ENCODE assay signal across 22 cellular contexts in genomic region chr13:105972306-105972721, GRCh38.
A peak's percentile ranks its signal among the peaks of the same experiment; 100 is the strongest.
DNase-seq lines count a peak whose midpoint lies in the region; ATAC-seq, FAIRE-seq and TF ChIP-seq lines count a peak whose summit lies in the region.
"Had no signal": no experiment of that assay in that cellular context is flagged by ENCODE, and none has a peak within 500 bp of the region (broad histone marks: within the 10 kb centered on the region; RNA-seq: fewer than 3 reads in every experiment).

No MANE protein-coding gene starts in this region.

- no peak overlapping the region for H3K4me3 ChIP-seq in heart right ventricle
- H3K4me3 ChIP-seq: right atrium auricular region had no signal

- peaks cover 20% of the 10 kb centered on the region for H3K36me3 Mint-ChIP-seq in nephron progenitor cell (ENCODE audit: low read depth)
- H3K36me3 Mint-ChIP-seq: activated naive CD4-positive, alpha-beta T cell treated with anti-CD3 and anti-CD28 coated beads, Interleukin-2, amount 10 ng/mL, durations not matched to agents 7 days and 5 days; CD4-positive, alpha-beta memory T cell had no signal

- H3K27ac Mint-ChIP-seq in nephron progenitor cell: peak overlapping the region; percentile 62
- H3K27ac Mint-ChIP-seq: activated CD4-positive, alpha-beta T cell treated with anti-CD3 and anti-CD28 coated beads, Interleukin-2, amount 10 ng/mL, durations not matched to agents 7 days and 5 days; activated naive CD4-positive, alpha-beta T cell treated with anti-CD3 and anti-CD28 coated beads, Interleukin-2, amount 10 ng/mL, durations not matched to agents 7 days and 5 days; CD4-positive, alpha-beta memory T cell had no signal

- peaks cover 46% of the 10 kb centered on the region for H3K4me1 Mint-ChIP-seq in nephron progenitor cell
- H3K4me1 Mint-ChIP-seq: activated CD4-positive, alpha-beta T cell treated with anti-CD3 and anti-CD28 coated beads, Interleukin-2, amount 10 ng/mL, durations not matched to agents 7 days and 5 days; activated naive CD4-positive, alpha-beta T cell treated with anti-CD3 and anti-CD28 coated beads, Interleukin-2, amount 10 ng/mL, durations not matched to agents 7 days and 5 days; CD4-positive, alpha-beta memory T cell had no signal

- DNase-seq in NCI-H1694 (lab: John Stamatoyannopoulos, UW) (peak; percentile 57), nephron progenitor cell (no peak), heart right ventricle (no peak)
- no peak for DNase-seq in activated CD4-positive, CD25-positive, alpha-beta regulatory T cell treated with anti-CD3 and anti-CD28 coated beads, Interleukin-2, amount 50 U/mL, for 72 hours
- DNase-seq in activated T-cell treated with anti-CD3 and anti-CD28 coated beads, Interleukin-2, amount 50 U/mL, for 48 hours: no peak
- DNase-seq: activated CD4-positive, alpha-beta T cell treated with anti-CD3 and anti-CD28 coated beads, Interleukin-2, amount 10 ng/mL, durations not matched to agents 7 days and 5 days; activated naive CD4-positive, alpha-beta T cell treated with anti-CD3 and anti-CD28 coated beads, Interleukin-2, amount 10 ng/mL, durations not matched to agents 7 days and 5 days; CD4-positive, alpha-beta memory T cell; cerebellar nuclear complex; foreskin melanocyte; left cardiac atrium; NCI-H1048; NCI-H345; stimulated activated naive CD4-positive, alpha-beta T cell treated with Interleukin-2 at 50 U/mL for 16 hours; SW 1271 had no signal

- WGBS in heart right ventricle, 2 donors: 71 to 74% methylated on average over 7 of the region's 7 CpGs

- H3K36me3 ChIP-seq in heart right ventricle: no peaks in the 10 kb centered on the region
- H3K36me3 ChIP-seq: right atrium auricular region had no signal

- H3K27me3 ChIP-seq in heart right ventricle: peaks cover 0 to 6% (median 0%) of the 10 kb centered on the region in 7 donors
- H3K27me3 ChIP-seq: right atrium auricular region had no signal

- H3K9me3 ChIP-seq in heart right ventricle: no peaks in the 10 kb centered on the region
- H3K9me3 ChIP-seq: right atrium auricular region had no signal

- no peaks in the 10 kb centered on the region for H3K27me3 Mint-ChIP-seq in nephron progenitor cell (ENCODE audit: low read depth, poor library complexity)
- H3K27me3 Mint-ChIP-seq: activated CD4-positive, alpha-beta T cell treated with anti-CD3 and anti-CD28 coated beads, Interleukin-2, amount 10 ng/mL, durations not matched to agents 7 days and 5 days; activated naive CD4-positive, alpha-beta T cell treated with anti-CD3 and anti-CD28 coated beads, Interleukin-2, amount 10 ng/mL, durations not matched to agents 7 days and 5 days; CD4-positive, alpha-beta memory T cell had no signal

- FAIRE-seq in colon (lab: Jason Lieb, UNC): peak; percentile 70
- FAIRE-seq: astrocyte, H54, TTC549 had no signal

- intact Hi-C loops in heart right ventricle (cut with DNase I): loop anchor here in 1 of 10 donors (10.0 kb wide), 1 partner anchor 58 kb away; no protein-coding TSS in a partner anchor

- H3K4me3 Mint-ChIP-seq in nephron progenitor cell: peak overlapping the region; percentile 51
- H3K4me3 Mint-ChIP-seq: activated CD4-positive, alpha-beta T cell treated with anti-CD3 and anti-CD28 coated beads, Interleukin-2, amount 10 ng/mL, durations not matched to agents 7 days and 5 days; activated naive CD4-positive, alpha-beta T cell treated with anti-CD3 and anti-CD28 coated beads, Interleukin-2, amount 10 ng/mL, durations not matched to agents 7 days and 5 days; CD4-positive, alpha-beta memory T cell had no signal

- no peaks in the 10 kb centered on the region for H3K4me1 ChIP-seq in heart right ventricle
- H3K4me1 ChIP-seq: right atrium auricular region had no signal

- TF ChIP-seq CTCF in C4-2B (conservative IDR thresholded peaks at IDR 0.05): no peak
- TF ChIP-seq CTCF in nephron progenitor cell (IDR thresholded peaks at IDR 0.05): no peak
- TF ChIP-seq CTCF in heart right ventricle (IDR thresholded peaks at IDR 0.05): no peak

- peaks cover 21% of the 10 kb centered on the region for H3K9me3 Mint-ChIP-seq in nephron progenitor cell
- H3K9me3 Mint-ChIP-seq: activated CD4-positive, alpha-beta T cell treated with anti-CD3 and anti-CD28 coated beads, Interleukin-2, amount 10 ng/mL, durations not matched to agents 7 days and 5 days; activated naive CD4-positive, alpha-beta T cell treated with anti-CD3 and anti-CD28 coated beads, Interleukin-2, amount 10 ng/mL, durations not matched to agents 7 days and 5 days had no signal

- ATAC-seq in HG03439 (IDR thresholded peaks at IDR 0.05; ENCODE audit: unreplicated experiment) (no peak), heart right ventricle (no peak)
- ATAC-seq: left cardiac atrium had no signal

- H3K27ac ChIP-seq in C4-2B: peak overlapping the region; percentile 64; the same call in 1 of the 2 replicates
- H3K27ac ChIP-seq in heart right ventricle: no peak overlapping the region
- H3K27ac ChIP-seq: right atrium auricular region had no signal
